20 cellular contexts compared by ENCODE assay signal in the genomic region with DNA sequence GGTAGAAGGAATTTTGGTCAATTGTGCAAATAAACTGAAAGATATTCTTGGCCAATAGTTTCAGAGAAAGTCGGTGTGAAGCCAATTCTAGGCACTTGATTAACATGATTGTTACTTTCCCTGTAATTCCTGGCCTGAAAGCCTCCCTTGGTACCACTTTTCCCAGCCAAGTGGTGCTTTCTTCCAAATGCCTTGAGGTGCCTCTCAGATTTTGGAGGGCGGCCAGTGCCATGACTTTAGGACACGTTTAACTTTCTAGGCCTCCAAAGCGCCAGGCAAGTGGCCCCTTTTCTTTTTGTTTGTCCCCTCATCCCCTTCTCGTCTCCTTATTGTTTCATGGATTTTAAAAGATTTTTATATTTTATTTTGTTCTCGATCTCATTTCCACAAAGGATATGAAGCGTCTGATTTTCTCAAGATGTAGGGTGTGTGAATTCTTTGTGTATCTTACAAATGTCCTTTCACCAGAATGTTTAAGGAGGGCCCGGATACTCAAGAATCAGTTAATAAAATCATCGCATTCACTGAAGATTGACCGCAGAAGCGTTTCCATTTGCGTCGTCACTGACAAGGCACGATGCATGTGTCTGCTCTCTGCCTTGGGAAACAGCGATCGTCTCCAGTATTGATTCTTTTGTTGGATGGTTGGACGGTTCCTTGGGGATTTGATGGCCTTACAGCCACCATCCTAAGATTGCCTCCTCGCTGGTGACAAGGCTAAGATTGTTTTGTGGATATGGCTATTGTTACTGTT.
"Had no signal": no experiment of that assay in that cellular context is flagged by ENCODE, and none has a peak within 500 bp of the region (broad histone marks: within the 10 kb centered on the region; RNA-seq: fewer than 3 reads in every experiment).

No MANE protein-coding gene starts in this region.

- H3K9me3 ChIP-seq: left lung, right lobe of liver, tibial artery had no signal

- H3K27me3 ChIP-seq: foreskin keratinocyte, left lung, tibial artery had no signal

- H3K4me1 ChIP-seq: right lobe of liver, tibial artery had no signal

- H3K4me3 ChIP-seq: left lung, right lobe of liver, skin epidermis, tibial artery had no signal

- ATAC-seq: activated CD4-positive, alpha-beta T cell treated with anti-CD3 and anti-CD28 coated beads for 36 hours; activated T-helper 17 cell treated with anti-CD3 and anti-CD28 coated beads, Interleukin-2, amount 50 U/mL, for 72 hours; foreskin keratinocyte; left lung; right lobe of liver had no signal

- H3K27ac ChIP-seq: foreskin keratinocyte, right lobe of liver, tibial artery had no signal

- DNase-seq: activated B cell treated with CpG ODN at 0.5 μM for 24 hours; activated CD4-positive, alpha-beta T cell treated with anti-CD3 and anti-CD28 coated beads for 36 hours; activated CD4-positive, alpha-beta T cell treated with anti-CD3 and anti-CD28 coated beads, Interleukin-2, amount 50 U/mL, for 4 hours; activated CD8-positive, alpha-beta memory T cell treated with anti-CD3 and anti-CD28 coated beads for 24 hours; activated CD8-positive, alpha-beta memory T cell treated with anti-CD3 and anti-CD28 coated beads, Interleukin-2, amount 50 U/mL, for 4 hours; activated naive CD4-positive, alpha-beta T cell; activated T-cell treated with anti-CD3 and anti-CD28 coated beads, Interleukin-2, amount 50 U/mL, for 24 hours; central memory CD4-positive, alpha-beta T cell; foreskin keratinocyte; kidney glomerular epithelial cell; left lung; naive B cell; occipital lobe; right lobe of liver; stimulated activated CD4-positive, alpha-beta T cell treated with anti-CD3 and anti-CD28 coated beads, Interleukin-1b, Interleukin-23, amount 100 ng/mL, for 48 hours; substantia nigra; T-helper 9 cell had no signal

- H3K36me3 ChIP-seq: left lung, right lobe of liver, tibial artery had no signal
